ENCODE assay signal across 1 cellular context in genomic region chr9:136229096-136230065, GRCh38.
TF ChIP-seq lines count a peak whose summit lies in the region.

No MANE protein-coding gene starts in this region.

TF ChIP-seq in HepG2, 621 proteins besides CTCF, POLR2A, EP300 and RAD21:
- TF ChIP-seq RCOR2 (CRISPR knock-in tag; IDR thresholded peaks at IDR 0.05) (no peak), HCFC1 (IDR thresholded peaks at IDR 0.05; ENCODE audit: low read depth, low read length) (no peak), CBX2 (IDR thresholded peaks at IDR 0.05; ENCODE audit: low read depth, low read length) (no peak), CBX2 (CRISPR knock-in tag; IDR thresholded peaks at IDR 0.05; ENCODE audit: low read depth) (no peak)
